Comparison of ENCODE assay signal across 20 cellular contexts in genomic region chr12:87809916-87810315, GRCh38.
"Had no signal": no experiment of that assay in that cellular context is flagged by ENCODE, and none has a peak within 500 bp of the region (broad histone marks: within the 10 kb centered on the region; RNA-seq: fewer than 3 reads in every experiment).

No MANE protein-coding gene starts in this region.

- H3K9me3 Mint-ChIP-seq: activated naive CD4-positive, alpha-beta T cell treated with anti-CD3 and anti-CD28 coated beads, Interleukin-2, amount 50 U/mL, for 24 hours; endodermal cell had no signal

- H3K4me1 Mint-ChIP-seq: activated naive CD4-positive, alpha-beta T cell treated with anti-CD3 and anti-CD28 coated beads, Interleukin-2, amount 50 U/mL, for 24 hours had no signal

- H3K27ac ChIP-seq: adrenal gland, lower lobe of right lung, tibial nerve, vagina, WERI-Rb-1 had no signal

- H3K4me1 ChIP-seq: lower lobe of right lung, tibial nerve, vagina had no signal

- H3K9me3 ChIP-seq: adrenal gland, lower lobe of right lung, tibial nerve, vagina had no signal

- H3K4me3 Mint-ChIP-seq: activated naive CD4-positive, alpha-beta T cell treated with anti-CD3 and anti-CD28 coated beads, Interleukin-2, amount 50 U/mL, for 24 hours; endodermal cell; mesothelial cell of epicardium; nephron had no signal

- H3K4me3 ChIP-seq: adrenal gland, lower lobe of right lung, tibial nerve, vagina had no signal

- H3K27me3 Mint-ChIP-seq: activated naive CD4-positive, alpha-beta T cell treated with anti-CD3 and anti-CD28 coated beads, Interleukin-2, amount 50 U/mL, for 24 hours had no signal

- H3K36me3 Mint-ChIP-seq: activated naive CD4-positive, alpha-beta T cell treated with anti-CD3 and anti-CD28 coated beads, Interleukin-2, amount 50 U/mL, for 24 hours; mesothelial cell of epicardium had no signal

- H3K27me3 ChIP-seq: adrenal gland, tibial nerve, vagina had no signal

- H3K27ac Mint-ChIP-seq: activated naive CD4-positive, alpha-beta T cell treated with anti-CD3 and anti-CD28 coated beads, Interleukin-2, amount 50 U/mL, for 24 hours; endodermal cell; mesothelial cell of epicardium had no signal

- DNase-seq: activated CD4-positive, alpha-beta T cell treated with anti-CD3 and anti-CD28 coated beads for 1 hour; activated CD4-positive, alpha-beta T cell treated with anti-CD3 and anti-CD28 coated beads, Interleukin-2, amount 50 U/mL, for 4 hours; activated gamma-delta T cell; adrenal gland; endodermal cell; islet precursor cell; left colon; lower lobe of right lung; posterior cingulate gyrus; retina; stimulated activated CD4-positive, alpha-beta T cell treated with anti-CD3 and anti-CD28 coated beads, Interleukin-12 subunit alpha, Interleukin-12 subunit beta, amount 100 ng/mL, for 4 hours; stimulated activated CD4-positive, alpha-beta T cell treated with anti-CD3 and anti-CD28 coated beads, Interleukin-1b, Interleukin-23, amount 100 ng/mL, for 48 hours; stimulated activated naive CD4-positive, alpha-beta T cell treated with Interleukin-2 at 50 U/mL for 16 hours; substantia nigra; WERI-Rb-1 had no signal

- H3K36me3 ChIP-seq: adrenal gland, lower lobe of right lung, tibial nerve, vagina, WERI-Rb-1 had no signal
